ENCODE assay signal across 30 cellular contexts in genomic region chr14:95741781-95742180, GRCh38. TPM values are rescaled to one million over a fixed set of nuclear protein-coding genes. Genes with fewer than 3 reads are reported as not detected.
"Had no signal": no experiment of that assay in that cellular context is flagged by ENCODE, and none has a peak within 500 bp of the region (broad histone marks: within the 10 kb centered on the region; RNA-seq: fewer than 3 reads in every experiment).

No MANE protein-coding gene starts in this region.

- H3K27me3 ChIP-seq: left lung, ovary, spleen, tibial nerve, upper lobe of left lung had no signal

- H3K27ac ChIP-seq: coronary artery, heart right ventricle, left lung, ovary, skin epidermis, spleen, thoracic aorta, tibial nerve, upper lobe of left lung had no signal

- H3K27ac Mint-ChIP-seq: effector memory CD8-positive, alpha-beta T cell; nephron progenitor cell; stimulated activated memory B cell treated with anti-CD40 and anti-IgM and Interleukin-4, amounts not matched to agents 10 μg/mL and 1 μg/mL and 100 μg/mL, for 72 hours; stimulated activated naive CD8-positive, alpha-beta T cell treated with anti-CD3 and anti-CD28 coated beads, Interleukin-15, Interleukin-2, amounts not matched to agents 100 ng/mL and 50 ng/mL, for 24 hours had no signal

- H3K4me1 ChIP-seq: heart right ventricle, left lung, spleen, tibial nerve, upper lobe of left lung had no signal

- H3K36me3 ChIP-seq: esophagus squamous epithelium, heart right ventricle, left lung, ovary, spleen, thoracic aorta, tibial nerve, upper lobe of left lung had no signal

- DNase-seq: effector memory CD8-positive, alpha-beta T cell; esophagus squamous epithelium; foreskin melanocyte; heart right ventricle; hippocampal formation; left cardiac atrium; left lung; mesenchymal stem cell; naive thymus-derived CD8-positive, alpha-beta T cell; nephron progenitor cell; nucleus accumbens; ovary; retina; spleen; stimulated activated CD4-positive, alpha-beta T cell treated with anti-CD3 and anti-CD28 coated beads, Interleukin-4, amount 100 ng/mL, for 4 hours; upper lobe of left lung had no signal

- ATAC-seq: effector memory CD8-positive, alpha-beta T cell; heart right ventricle; left cardiac atrium; left lung; naive thymus-derived CD8-positive, alpha-beta T cell had no signal

- H3K9me3 ChIP-seq: esophagus squamous epithelium, left lung, ovary, thoracic aorta, tibial nerve, upper lobe of left lung had no signal

- H3K27me3 Mint-ChIP-seq: naive thymus-derived CD8-positive, alpha-beta T cell; stimulated activated memory B cell treated with anti-CD40 and anti-IgM and Interleukin-4, amounts not matched to agents 10 μg/mL and 1 μg/mL and 100 μg/mL, for 72 hours; stimulated activated naive CD8-positive, alpha-beta T cell treated with anti-CD3 and anti-CD28 coated beads, Interleukin-15, Interleukin-2, amounts not matched to agents 100 ng/mL and 50 ng/mL, for 24 hours had no signal

- H3K4me3 ChIP-seq: coronary artery, esophagus squamous epithelium, heart right ventricle, left lung, ovary, skin epidermis, spleen, thoracic aorta, tibial nerve, upper lobe of left lung had no signal

- H3K9me3 Mint-ChIP-seq: nephron progenitor cell had no signal

- H3K4me3 Mint-ChIP-seq: effector memory CD8-positive, alpha-beta T cell; naive thymus-derived CD8-positive, alpha-beta T cell; nephron progenitor cell; stimulated activated memory B cell treated with anti-CD40 and anti-IgM and Interleukin-4, amounts not matched to agents 10 μg/mL and 1 μg/mL and 100 μg/mL, for 72 hours; stimulated activated naive CD8-positive, alpha-beta T cell treated with anti-CD3 and anti-CD28 coated beads, Interleukin-15, Interleukin-2, amounts not matched to agents 100 ng/mL and 50 ng/mL, for 24 hours had no signal

RNA-seq across cellular contexts. Expression of gene TCL1A, which starts 27.9 kb away (rescaled TPM):
- total RNA-seq: dermis microvascular lymphatic vessel endothelial cell, epithelial cell of proximal tubule, esophagus squamous epithelium, kidney epithelial cell, left cardiac atrium, left lung, lower leg skin, lung microvascular endothelial cell, myocyte, ovary, pulmonary artery endothelial cell, thoracic aorta, tibial nerve had no signal

RNA-seq across cellular contexts. Expression of gene TCL1B, which starts 55.6 kb away (rescaled TPM):
- total RNA-seq: dermis microvascular lymphatic vessel endothelial cell, epithelial cell of proximal tubule, esophagus squamous epithelium, heart right ventricle, kidney epithelial cell, left cardiac atrium, left lung, lower leg skin, lung microvascular endothelial cell, myocyte, ovary, posterior vena cava, pulmonary artery endothelial cell, thoracic aorta, tibial nerve, upper lobe of left lung had no signal
